Comparison of ENCODE assay signal across 1 cellular context in genomic region chr9:123326662-123327093, GRCh38.
A peak's percentile ranks its signal among the peaks of the same experiment; 100 is the strongest.
TF ChIP-seq lines count a peak whose summit lies in the region.

No MANE protein-coding gene starts in this region.

TF ChIP-seq in K562, 482 proteins besides CTCF, POLR2A, EP300 and RAD21 (continued from another document and continues in another):
- TF ChIP-seq SNRNP70 (optimal IDR thresholded peaks at IDR 0.05; ENCODE audit: low read depth, low read length) = no peak
- TF ChIP-seq ZFP1 (CRISPR knock-in tag; IDR thresholded peaks at IDR 0.05) = no peak
- no peak for TF ChIP-seq ZBTB12 (CRISPR knock-in tag; IDR thresholded peaks at IDR 0.05)
- no peak for TF ChIP-seq ETV1 (tag; conservative IDR thresholded peaks at IDR 0.05; ENCODE audit: low read depth)
- no peak for TF ChIP-seq IFI16 (CRISPR knock-in tag; IDR thresholded peaks at IDR 0.05)
- TF ChIP-seq FOXA3 (CRISPR knock-in tag; conservative IDR thresholded peaks at IDR 0.05 in 1 of 2, IDR thresholded peaks at IDR 0.05 in 1 of 2) = peak; percentile 29 to 91; a peak in 3 of 4 replicates
- no peak for TF ChIP-seq KDM1A (IDR thresholded peaks at IDR 0.05)
- no peak for TF ChIP-seq FOSL1 (tag; conservative IDR thresholded peaks at IDR 0.05)
- peak; percentile 99 for TF ChIP-seq SPI1 (IDR thresholded peaks at IDR 0.05; ENCODE audit: borderline replicate concordance, low read depth, low read length)
- peak; percentile 67 for TF ChIP-seq ELF1 (tag; IDR thresholded peaks at IDR 0.05)
- TF ChIP-seq SMARCA5 (IDR thresholded peaks at IDR 0.05) = no peak
- no peak for TF ChIP-seq ZNF830 (CRISPR knock-in tag; IDR thresholded peaks at IDR 0.05)
- TF ChIP-seq U2AF2 (optimal IDR thresholded peaks at IDR 0.05; ENCODE audit: low read depth, low read length) = no peak
- TF ChIP-seq SRSF9 (IDR thresholded peaks at IDR 0.05; ENCODE audit: borderline replicate concordance, low read depth, low read length) = no peak
- peak in 1 of 2 experiments; percentile 30; a peak in 1 of 4 replicates for TF ChIP-seq NONO (IDR thresholded peaks at IDR 0.05; ENCODE audit: low read depth in 2 of 2, low read length in 1 of 2)
- TF ChIP-seq STAT6 (CRISPR knock-in tag; IDR thresholded peaks at IDR 0.05) = no peak
- no peak for TF ChIP-seq E2F4 (CRISPR knock-in tag; IDR thresholded peaks at IDR 0.05; ENCODE audit: low read depth)
- TF ChIP-seq BRF2 (IDR thresholded peaks at IDR 0.05; ENCODE audit: borderline replicate concordance, insufficient read depth, insufficient read length) = no peak
- TF ChIP-seq ZNF444 (CRISPR knock-in tag; IDR thresholded peaks at IDR 0.05) = no peak
- TF ChIP-seq STAG1 (CRISPR knock-in tag; IDR thresholded peaks at IDR 0.05; ENCODE audit: borderline replicate concordance) = no peak
- TF ChIP-seq SMAD4 (CRISPR knock-in tag; conservative IDR thresholded peaks at IDR 0.05) = peak; percentile 69
- TF ChIP-seq CEBPG (CRISPR knock-in tag; IDR thresholded peaks at IDR 0.05) = no peak
- TF ChIP-seq CEBPG (tag; conservative IDR thresholded peaks at IDR 0.05 in 1 of 2, IDR thresholded peaks at IDR 0.05 in 1 of 2) = no peak
- TF ChIP-seq ZBTB5 (IDR thresholded peaks at IDR 0.05) = no peak
- 0 out of 2 replicates have a peak, but pooled peaks have one; percentile 32 for TF ChIP-seq CXXC5 (CRISPR knock-in tag; IDR thresholded peaks at IDR 0.05)
- TF ChIP-seq PHB2 (IDR thresholded peaks at IDR 0.05; ENCODE audit: low read depth) = no peak
- TF ChIP-seq MTA1 (IDR thresholded peaks at IDR 0.05; ENCODE audit: borderline replicate concordance) = peak; percentile 32; the same call in 1 of the 2 replicates
- TF ChIP-seq TARDBP (IDR thresholded peaks at IDR 0.05) = no peak
- TF ChIP-seq MTA3 (IDR thresholded peaks at IDR 0.05; ENCODE audit: borderline replicate concordance) = peak; percentile 42; the same call in 1 of the 2 replicates
- no peak for TF ChIP-seq SLC30A9 (CRISPR knock-in tag; IDR thresholded peaks at IDR 0.05)
- no peak for TF ChIP-seq ZC3H11A (IDR thresholded peaks at IDR 0.05; ENCODE audit: low read depth, low read length)
- TF ChIP-seq TEAD4 (IDR thresholded peaks at IDR 0.05; ENCODE audit: low read length) = 0 out of 2 replicates have a peak, but pooled peaks have one; percentile 16
- 0 out of 2 replicates have a peak, but pooled peaks have one; percentile 16 for TF ChIP-seq TEAD4 (CRISPR knock-in tag; IDR thresholded peaks at IDR 0.05; ENCODE audit: borderline replicate concordance)
- peak; percentile 91 for TF ChIP-seq CREM (IDR thresholded peaks at IDR 0.05; ENCODE audit: low read depth)
- TF ChIP-seq TEAD1 (CRISPR knock-in tag; IDR thresholded peaks at IDR 0.05) = no peak
- TF ChIP-seq CAMTA2 (CRISPR knock-in tag; conservative IDR thresholded peaks at IDR 0.05) = no peak
- no peak for TF ChIP-seq KAT2B (IDR thresholded peaks at IDR 0.05; ENCODE audit: low read depth, low read length)
- peak; percentile 39; the same call in 1 of the 2 replicates for TF ChIP-seq PHF8 (IDR thresholded peaks at IDR 0.05; ENCODE audit: borderline replicate concordance, low read length)
- TF ChIP-seq ZFX (CRISPR knock-in tag; IDR thresholded peaks at IDR 0.05) = peak; percentile 69
- no peak for TF ChIP-seq BRF1 (IDR thresholded peaks at IDR 0.05; ENCODE audit: borderline replicate concordance, extremely low read depth, insufficient read length)
- no peak for TF ChIP-seq CBX8 (IDR thresholded peaks at IDR 0.05; ENCODE audit: borderline replicate concordance, extremely low read depth, low read depth, low read length, poor library complexity, severe bottlenecking)
- no peak for TF ChIP-seq NR2F6 (CRISPR knock-in tag; IDR thresholded peaks at IDR 0.05)
- peak; percentile 94 to 96 for TF ChIP-seq FOXK2 (conservative IDR thresholded peaks at IDR 0.05 in 1 of 2, IDR thresholded peaks at IDR 0.05 in 1 of 2; ENCODE audit: low read depth in 2 of 2)
- TF ChIP-seq CBX5 (IDR thresholded peaks at IDR 0.05; ENCODE audit: borderline replicate concordance, low read depth) = no peak
- TF ChIP-seq NR2C1 (IDR thresholded peaks at IDR 0.05) = peak; percentile 83
- TF ChIP-seq NR2C1 (tag; IDR thresholded peaks at IDR 0.05) = peak; percentile 76
- no peak for TF ChIP-seq NCOA4 (IDR thresholded peaks at IDR 0.05; ENCODE audit: partially characterized antibody)
- peak; percentile 69 for TF ChIP-seq GABPB1 (CRISPR knock-in tag; IDR thresholded peaks at IDR 0.05)
- no peak for TF ChIP-seq MED1 (CRISPR knock-in tag; IDR thresholded peaks at IDR 0.05; ENCODE audit: borderline replicate concordance)
- no peak for TF ChIP-seq DACH1 (IDR thresholded peaks at IDR 0.05; ENCODE audit: partially characterized antibody)
- no peak for TF ChIP-seq MAFF (IDR thresholded peaks at IDR 0.05; ENCODE audit: low read length)
- peak; percentile 83 for TF ChIP-seq MITF (IDR thresholded peaks at IDR 0.05)
- TF ChIP-seq SIN3B (IDR thresholded peaks at IDR 0.05; ENCODE audit: low read depth) = no peak
- TF ChIP-seq SREBF1 (IDR thresholded peaks at IDR 0.05; ENCODE audit: borderline replicate concordance, low read depth, low read length) = no peak
- no peak for TF ChIP-seq HINFP (tag; conservative IDR thresholded peaks at IDR 0.05; ENCODE audit: low read depth)
- no peak for TF ChIP-seq NCOR1 (IDR thresholded peaks at IDR 0.05)
- no peak for TF ChIP-seq ETV5 (CRISPR knock-in tag; IDR thresholded peaks at IDR 0.05; ENCODE audit: low read depth)
- peak; percentile 37 to 74 for TF ChIP-seq E2F6 (IDR thresholded peaks at IDR 0.05; ENCODE audit: borderline replicate concordance in 1 of 2, extremely low read depth in 1 of 2, insufficient read depth in 1 of 2, insufficient read length in 1 of 2, low read depth in 1 of 2, low read length in 1 of 2, poor library complexity in 1 of 2, severe bottlenecking in 1 of 2)
- TF ChIP-seq ZFP36 (IDR thresholded peaks at IDR 0.05; ENCODE audit: low read depth, low read length, partially characterized antibody) = no peak
- no peak for TF ChIP-seq E2F5 (CRISPR knock-in tag; IDR thresholded peaks at IDR 0.05)
- TF ChIP-seq SMARCA4 (IDR thresholded peaks at IDR 0.05) = no peak
- no peak for TF ChIP-seq POLR2G (IDR thresholded peaks at IDR 0.05; ENCODE audit: low read depth, low read length)
- no peak for TF ChIP-seq ZZZ3 (IDR thresholded peaks at IDR 0.05)
- peak; percentile 96 for TF ChIP-seq TFE3 (CRISPR knock-in tag; IDR thresholded peaks at IDR 0.05)
- no peak for TF ChIP-seq RFX7 (CRISPR knock-in tag; IDR thresholded peaks at IDR 0.05)
